16 cellular contexts compared by ENCODE assay signal in the genomic region with DNA sequence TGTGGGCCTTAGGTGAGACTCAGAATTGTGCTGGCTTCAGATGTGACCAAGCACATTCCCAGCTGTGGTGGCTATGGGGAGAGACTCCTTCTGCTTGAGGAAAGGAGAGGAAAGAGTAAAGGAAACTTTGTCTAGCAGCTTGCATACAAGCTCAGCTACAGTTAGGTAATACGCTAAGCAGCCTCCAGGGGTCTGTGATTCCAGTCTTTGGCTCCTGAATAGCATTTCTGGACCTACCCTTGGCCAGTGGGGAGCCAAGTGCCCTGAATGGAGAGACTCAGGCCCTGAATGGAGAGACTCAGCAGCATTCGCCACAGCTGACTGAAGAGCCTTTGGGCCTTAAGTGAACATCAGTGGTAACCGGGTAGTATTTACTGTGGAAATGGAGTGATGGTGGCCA.
DNase-seq lines count a peak whose midpoint lies in the region; ATAC-seq and TF ChIP-seq lines count a peak whose summit lies in the region.
"Had no signal": no experiment of that assay in that cellular context is flagged by ENCODE, and none has a peak within 500 bp of the region (broad histone marks: within the 10 kb centered on the region; RNA-seq: fewer than 3 reads in every experiment).

No MANE protein-coding gene starts in this region.

- H3K4me3 ChIP-seq in gastroesophageal sphincter = no peak overlapping the region
- H3K4me3 ChIP-seq: GM23248 had no signal

- TF ChIP-seq CTCF in progenitor cell of endocrine pancreas (IDR thresholded peaks at IDR 0.05; ENCODE audit: unreplicated experiment) (peak; percentile 15), gastroesophageal sphincter (IDR thresholded peaks at IDR 0.05) (no peak)

- no peaks in the 10 kb centered on the region for H3K4me1 ChIP-seq in gastroesophageal sphincter

- no peaks in the 10 kb centered on the region for H3K9me3 Mint-ChIP-seq in progenitor cell of endocrine pancreas (ENCODE audit: low read depth)

- 89 to 100% methylated on average over 1 of the region's 3 CpGs for WGBS in gastroesophageal sphincter (ENCODE audit: low coverage in 1 of 2), 2 donors

- no peak for TF ChIP-seq POLR2A in gastroesophageal sphincter (IDR thresholded peaks at IDR 0.05)

- DNase-seq in NCI-H82 (lab: John Stamatoyannopoulos, UW) (peak; percentile 13), NCI-H82 treated with DMSO at 0.1 percent for 48 hours (lab: John Stamatoyannopoulos, UW; ENCODE audit: unreplicated experiment) (no peak), SK-MEL-5 (ENCODE audit: low read depth, low spot score) (peak; percentile 29), iPS DF 4.7 (ENCODE audit: extremely low read depth, low spot score) (peak; percentile 33), progenitor cell of endocrine pancreas (ENCODE audit: low spot score, unreplicated experiment) (no peak), GDM1 (lab: John Stamatoyannopoulos, UW) (no peak), NCI-H1092 (lab: John Stamatoyannopoulos, UW) (no peak)
- DNase-seq: C1 segment of cervical spinal cord, GM23248, HFFc6, NCI-H1092 treated with DMSO at 0.1 percent for 48 hours, NCI-H2107, NCI-H2227 treated with DMSO at 0.1 percent for 48 hours, NCI-H524, PC-3 had no signal

- H3K4me1 Mint-ChIP-seq in progenitor cell of endocrine pancreas (ENCODE audit: low read depth) = no peaks in the 10 kb centered on the region

- no peaks in the 10 kb centered on the region for H3K36me3 Mint-ChIP-seq in progenitor cell of endocrine pancreas (ENCODE audit: insufficient read depth)

- no peaks in the 10 kb centered on the region for H3K9me3 ChIP-seq in gastroesophageal sphincter

- H3K36me3 ChIP-seq in gastroesophageal sphincter = no peaks in the 10 kb centered on the region

- H3K27me3 ChIP-seq in gastroesophageal sphincter = no peaks in the 10 kb centered on the region

- H3K27ac Mint-ChIP-seq in progenitor cell of endocrine pancreas = no peak overlapping the region
- H3K27ac Mint-ChIP-seq: HFFc6 had no signal

- no peak for TF ChIP-seq EP300 in gastroesophageal sphincter (IDR thresholded peaks at IDR 0.05)

- H3K4me3 Mint-ChIP-seq in progenitor cell of endocrine pancreas (ENCODE audit: low read depth) = no peak overlapping the region
- H3K4me3 Mint-ChIP-seq: HFFc6 had no signal

- ATAC-seq in gastroesophageal sphincter = no peak
- ATAC-seq: PC-3 had no signal

- H3K27ac ChIP-seq in gastroesophageal sphincter = no peak overlapping the region
- H3K27ac ChIP-seq: GM23248 had no signal

- H3K27me3 Mint-ChIP-seq in progenitor cell of endocrine pancreas = no peaks in the 10 kb centered on the region

- in situ Hi-C loops in SK-MEL-5 (cut with HindIII; ENCODE audit: low pct_unique_long_range_greater_than_20kb, low sequenced_read_pairs) = no loop called here

Comparison
In these comparisons a context has a peak if more than half of its experiments do, and no peak if none do; other contexts are left out.
1. DNase-seq: peak in NCI-H82 (single experiment), SK-MEL-5 (single experiment) and iPS DF 4.7 (single experiment); none in NCI-H82 treated with DMSO at 0.1 percent for 48 hours (single experiment), progenitor cell of endocrine pancreas (single experiment), GDM1 (single experiment) and NCI-H1092 (single experiment).